In the genomic region with DNA sequence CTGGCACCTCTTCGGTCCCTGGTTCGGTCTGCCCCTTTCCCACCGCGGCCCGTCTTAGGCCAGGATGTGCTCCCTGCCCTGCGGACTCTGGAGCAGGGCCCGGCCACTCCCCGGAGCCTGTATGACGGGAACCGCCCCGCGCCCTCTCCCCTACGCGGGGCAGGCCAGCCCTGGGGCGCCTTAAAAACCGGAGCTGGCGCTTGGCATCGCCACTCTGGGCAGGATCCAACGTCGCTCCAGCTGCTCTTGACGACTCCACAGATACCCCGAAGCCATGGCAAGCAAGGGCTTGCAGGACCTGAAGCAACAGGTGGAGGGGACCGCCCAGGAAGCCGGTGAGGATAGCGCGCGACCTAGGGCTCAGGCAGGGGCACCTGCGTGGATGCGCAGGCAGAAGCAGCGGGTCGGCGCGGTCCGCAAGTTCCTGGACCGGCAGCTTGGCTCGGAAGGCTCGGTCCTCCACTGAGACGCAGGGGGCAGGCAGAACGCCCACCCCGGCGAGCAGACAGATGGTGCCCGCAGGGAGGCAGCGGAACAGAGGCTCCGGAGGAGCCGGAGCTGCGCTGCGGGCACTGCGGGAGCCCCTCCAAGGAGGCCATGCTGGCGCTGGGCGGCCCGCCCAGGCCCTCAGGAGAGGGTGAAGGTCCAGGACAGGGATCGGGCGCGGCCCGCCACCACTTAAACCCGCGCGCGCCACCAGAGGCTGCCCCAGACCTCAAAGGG, we compare ENCODE assay signal across 10 cellular contexts. TPM values are rescaled to one million over a fixed set of nuclear protein-coding genes. Genes with fewer than 3 reads are reported as not detected.
DNase-seq lines count a peak whose midpoint lies in the region; ATAC-seq and TF ChIP-seq lines count a peak whose summit lies in the region.
"Had no signal": no experiment of that assay in that cellular context is flagged by ENCODE, and none has a peak within 500 bp of the region (broad histone marks: within the 10 kb centered on the region; RNA-seq: fewer than 3 reads in every experiment).

A gene (plus strand): TSS at position 212 of the 723 bp plus-strand sequence. CDS start 63 bp downstream, at position 275.

- H3K4me3 Mint-ChIP-seq in Calu3 (ENCODE audit: low read depth, unreplicated experiment), result peak within 1 kb of the TSS; percentile 36
- H3K4me3 Mint-ChIP-seq: T-helper 1 cell treated with Interleukin-12 subunit alpha and Interleukin-12 subunit beta and Interleukin-4 antibody, amounts not matched to agents 30 μg/mL and 1 μg/mL, for 36 hours had no signal

- H3K36me3 Mint-ChIP-seq in Calu3 (ENCODE audit: insufficient read depth, unreplicated experiment), result peaks cover 9% of the 10 kb centered on the region

- no peak for TF ChIP-seq CTCF in Calu3 (IDR thresholded peaks at IDR 0.05; ENCODE audit: unreplicated experiment)
- TF ChIP-seq CTCF in RWPE1 (conservative IDR thresholded peaks at IDR 0.05; ENCODE audit: low read depth), result no peak
- no peak for TF ChIP-seq CTCF in fibroblast of mammary gland (conservative IDR thresholded peaks at IDR 0.05; ENCODE audit: control insufficient read depth, insufficient read depth, low read depth, low read length)

- H3K4me1 Mint-ChIP-seq in Calu3 (ENCODE audit: low read depth, unreplicated experiment), result peaks cover 15% of the 10 kb centered on the region

- H3K27ac ChIP-seq in RWPE1, result peak within 1 kb of the TSS; percentile 100
- H3K27ac ChIP-seq: neutrophil had no signal

- H3K4me3 ChIP-seq in fibroblast of mammary gland (ENCODE audit: control insufficient read depth, low read depth, low read length), result peak within 1 kb of the TSS; percentile 66

- BruUV-seq in Calu3 (replicated peaks; lab: Mats Ljungman, UMichigan), result no TSS peak

- POLR2A ChIA-PET in RWPE1 (lab: Yijun Ruan, JAX; ENCODE audit: low non-redundant PET), result interaction anchor here (0.7 to 2.6 kb wide), 4 partner anchors 10 to 210 kb away, joined by 4 to 18 read pairs (median 4); a partner anchor contains a TSS

- intact Hi-C loops in Calu3 (cut with micrococcal nuclease; ENCODE audit: unreplicated experiment) (no loop called here), posterior vena cava (cut with DNase I) (no loop called here)

- ATAC-seq in GM19395 (IDR thresholded peaks at IDR 0.05; ENCODE audit: unreplicated experiment), result no peak

- no peaks in the 10 kb centered on the region for H3K9me3 Mint-ChIP-seq in Calu3 (ENCODE audit: low read depth, unreplicated experiment)
- H3K9me3 Mint-ChIP-seq: T-helper 1 cell treated with Interleukin-12 subunit alpha and Interleukin-12 subunit beta and Interleukin-4 antibody, amounts not matched to agents 30 μg/mL and 1 μg/mL, for 36 hours had no signal

- CTCF ChIA-PET in Calu3 (lab: Charles Lee) (no interaction called here), RWPE1 (lab: Yijun Ruan, JAX) (interaction anchor here (0.5 to 3.2 kb wide), 10 partner anchors 8 to 999 kb away, joined by 3 to 21 read pairs (median 4); no protein-coding TSS in a partner anchor)

- DNase-seq in Calu3, result no peak
- peak; percentile 56 for DNase-seq in RWPE1 (ENCODE audit: low spot score)
- DNase-seq in fibroblast of mammary gland (ENCODE audit: low read depth), result peak; percentile 28
- peak; percentile 90 for DNase-seq in posterior vena cava (ENCODE audit: low spot score)
- no peak for DNase-seq in cerebellum (ENCODE audit: low spot score)
- DNase-seq in NCI-H226, result no peak
- DNase-seq in inferior parietal cortex (ENCODE audit: extremely low spot score), result no peak

- H3K27me3 Mint-ChIP-seq in Calu3 (ENCODE audit: unreplicated experiment), result no peaks in the 10 kb centered on the region

- no peak within 1 kb of the TSS for H3K27ac Mint-ChIP-seq in Calu3 (ENCODE audit: unreplicated experiment)
- H3K27ac Mint-ChIP-seq: T-helper 1 cell treated with Interleukin-12 subunit alpha and Interleukin-12 subunit beta and Interleukin-4 antibody, amounts not matched to agents 30 μg/mL and 1 μg/mL, for 36 hours had no signal

RNA-seq across cellular contexts. Expression of the gene that starts here (rescaled TPM):
- total RNA-seq in Calu3 (2022) (2.2 TPM in 1 of 2 replicates, not detected in the other), posterior vena cava (100 to 1,000 TPM; 188 to 212 TPM), cerebellum (3.2 TPM)

Comparison
In these comparisons a context has a peak if more than half of its experiments do, and no peak if none do; other contexts are left out.
1. RNA of the gene that starts here (total RNA-seq): 188 to 212 TPM in posterior vena cava; 3.2 TPM in cerebellum (single experiment) and 2.2 TPM in Calu3; every median in the first group is over 10 times any median in the second.
2. DNase-seq: peak in RWPE1 (single experiment), fibroblast of mammary gland (single experiment) and posterior vena cava (single experiment); none in Calu3 (single experiment), cerebellum (single experiment), NCI-H226 (single experiment) and inferior parietal cortex (single experiment).